23 cellular contexts compared by ENCODE assay signal in genomic region chr4:178412455-178412854, GRCh38.
DNase-seq lines count a peak whose midpoint lies in the region; ATAC-seq and TF ChIP-seq lines count a peak whose summit lies in the region.
"Had no signal": no experiment of that assay in that cellular context is flagged by ENCODE, and none has a peak within 500 bp of the region (broad histone marks: within the 10 kb centered on the region; RNA-seq: fewer than 3 reads in every experiment).

No MANE protein-coding gene starts in this region.

- H3K27me3 ChIP-seq in liver (ENCODE audit: control insufficient read depth in 4 of 4, insufficient read depth in 4 of 4, low read length in 3 of 4): no peaks in the 10 kb centered on the region
- H3K27me3 ChIP-seq: BE2C, BLaER1 had no signal

- TF ChIP-seq RAD21 in liver (IDR thresholded peaks at IDR 0.05): peak in 1 of 2 donors; percentile 15

- H3K36me3 ChIP-seq in liver (ENCODE audit: control insufficient read depth in 4 of 4, insufficient read depth in 3 of 4, low read depth in 1 of 4, low read length in 3 of 4): no peaks in the 10 kb centered on the region
- H3K36me3 ChIP-seq: BE2C, BLaER1 had no signal

- peaks cover 0 to 4% (median 0%) of the 10 kb centered on the region in 4 donors for H3K9me3 ChIP-seq in liver (ENCODE audit: control insufficient read depth in 4 of 4, low read length in 3 of 4)
- H3K9me3 ChIP-seq: BE2C, BLaER1 had no signal

- no peak for TF ChIP-seq CTCF in liver (IDR thresholded peaks at IDR 0.05; ENCODE audit: low read depth, low read length, missing input control)

- no peaks in the 10 kb centered on the region for H3K4me1 Mint-ChIP-seq in stimulated activated memory B cell treated with anti-CD40 and anti-IgM and Interleukin-4, amounts not matched to agents 10 μg/mL and 1 μg/mL and 100 μg/mL, for 72 hours
- H3K4me1 Mint-ChIP-seq: CD14-positive monocyte; CD4-positive, alpha-beta memory T cell; CD4-positive, CD25-positive, alpha-beta regulatory T cell; CD8-positive, alpha-beta memory T cell had no signal

- H3K27ac ChIP-seq in liver (ENCODE audit: low read depth in 1 of 2, low read length in 2 of 2): peak overlapping the region in 1 of 2 donors; percentile 39
- H3K27ac ChIP-seq: BLaER1 had no signal

- H3K4me3 ChIP-seq in liver (ENCODE audit: low read depth in 1 of 3, low read length in 3 of 3): peak overlapping the region in 2 of 3 donors; percentile 21 to 37
- H3K4me3 ChIP-seq: BLaER1, GM12878 had no signal

- H3K9ac ChIP-seq in liver (ENCODE audit: low read depth in 1 of 2, low read length in 2 of 2): peak overlapping the region in 1 of 2 donors; percentile 43
- H3K9ac ChIP-seq: BLaER1 had no signal

- WGBS in liver: 39% methylated on average over 1 of the region's 1 CpG

- H3K27me3 Mint-ChIP-seq in stimulated activated memory B cell treated with anti-CD40 and anti-IgM and Interleukin-4, amounts not matched to agents 10 μg/mL and 1 μg/mL and 100 μg/mL, for 72 hours: no peaks in the 10 kb centered on the region
- H3K27me3 Mint-ChIP-seq: CD4-positive, alpha-beta memory T cell; CD4-positive, CD25-positive, alpha-beta regulatory T cell had no signal

- peaks cover under 1% of the 10 kb centered on the region for H3K9me3 Mint-ChIP-seq in stimulated activated memory B cell treated with anti-CD40 and anti-IgM and Interleukin-4, amounts not matched to agents 10 μg/mL and 1 μg/mL and 100 μg/mL, for 72 hours

- peaks cover 0 to 20% (median 11%) of the 10 kb centered on the region in 4 donors for H3K4me1 ChIP-seq in liver (ENCODE audit: control insufficient read depth in 4 of 4, insufficient read depth in 4 of 4, low read length in 3 of 4)
- H3K4me1 ChIP-seq: BE2C, BLaER1 had no signal

- no peak for DNase-seq in left lobe of liver (ENCODE audit: low spot score)
- no peak for DNase-seq in hepatic stellate cell (ENCODE audit: low spot score)
- DNase-seq: 8988T; ACHN; BE2C; C1 segment of cervical spinal cord; CD4-positive, alpha-beta memory T cell; CD4-positive, CD25-positive, alpha-beta regulatory T cell; CD8-positive, alpha-beta memory T cell; COR-L47; DMS 273 treated with DMSO at 0.1 percent for 48 hours; DMS153; DMS53; DMS79; DND-41; EL; GDM1 had no signal

- H3K27ac Mint-ChIP-seq in stimulated activated memory B cell treated with anti-CD40 and anti-IgM and Interleukin-4, amounts not matched to agents 10 μg/mL and 1 μg/mL and 100 μg/mL, for 72 hours: no peak overlapping the region
- H3K27ac Mint-ChIP-seq: CD14-positive monocyte; CD4-positive, alpha-beta memory T cell; CD4-positive, CD25-positive, alpha-beta regulatory T cell; CD8-positive, alpha-beta memory T cell had no signal

- H3K36me3 Mint-ChIP-seq in stimulated activated memory B cell treated with anti-CD40 and anti-IgM and Interleukin-4, amounts not matched to agents 10 μg/mL and 1 μg/mL and 100 μg/mL, for 72 hours: no peaks in the 10 kb centered on the region
- H3K36me3 Mint-ChIP-seq: CD14-positive monocyte; CD4-positive, alpha-beta memory T cell; CD4-positive, CD25-positive, alpha-beta regulatory T cell; CD8-positive, alpha-beta memory T cell had no signal

- ATAC-seq in left lobe of liver (peak; percentile 58), SK-N-SH treated with all-trans-retinoic acid at 6 μM for 48 hours (no peak)
- ATAC-seq in stimulated activated memory B cell treated with anti-CD40 and anti-IgM and Interleukin-4, amounts not matched to agents 10 μg/mL and 1 μg/mL and 100 μg/mL, for 72 hours: no peak
- ATAC-seq: GM12878 had no signal

- no peak overlapping the region for H3K4me3 Mint-ChIP-seq in stimulated activated memory B cell treated with anti-CD40 and anti-IgM and Interleukin-4, amounts not matched to agents 10 μg/mL and 1 μg/mL and 100 μg/mL, for 72 hours
- H3K4me3 Mint-ChIP-seq: CD14-positive monocyte; CD4-positive, alpha-beta memory T cell; CD4-positive, CD25-positive, alpha-beta regulatory T cell; CD8-positive, alpha-beta memory T cell had no signal

TF ChIP-seq in liver, 16 proteins besides CTCF, POLR2A, EP300 and RAD21 (continues in another document):
- TF ChIP-seq YY1 (IDR thresholded peaks at IDR 0.05) (peak; percentile 33), EGR1 (IDR thresholded peaks at IDR 0.05; ENCODE audit: low read depth in 2 of 2) (no peak), GABPA (IDR thresholded peaks at IDR 0.05 in 1 of 2, conservative IDR thresholded peaks at IDR 0.05 in 1 of 2) (no peak), FOXA2 (IDR thresholded peaks at IDR 0.05) (peak; percentile 14), NR2F2 (IDR thresholded peaks at IDR 0.05) (no peak), SP1 (IDR thresholded peaks at IDR 0.05) (peak; percentile 51), FOXA1 (IDR thresholded peaks at IDR 0.05) (peak; percentile 14), MAX (IDR thresholded peaks at IDR 0.05) (peak; percentile 45), RXRA (IDR thresholded peaks at IDR 0.05) (peak in 1 of 2 donors; percentile 47), HNF4A (conservative IDR thresholded peaks at IDR 0.05) (peak; percentile 62 to 69), REST (IDR thresholded peaks at IDR 0.05) (no peak), HNF4G (IDR thresholded peaks at IDR 0.05) (no peak), TAF1 (conservative IDR thresholded peaks at IDR 0.05) (no peak)

TF ChIP-seq in SK-N-SH treated with all-trans-retinoic acid at 6 μM for 48 hours, 23 proteins besides CTCF, POLR2A, EP300 and RAD21:
- TF ChIP-seq ESRRG (CRISPR knock-in tag; IDR thresholded peaks at IDR 0.05) (no peak), CSRNP3 (CRISPR knock-in tag; IDR thresholded peaks at IDR 0.05) (no peak), TCF4 (CRISPR knock-in tag; IDR thresholded peaks at IDR 0.05; ENCODE audit: borderline replicate concordance) (no peak), ARNTL (CRISPR knock-in tag; IDR thresholded peaks at IDR 0.05; ENCODE audit: borderline replicate concordance, low read depth) (no peak)
TF ChIP-seq in SK-N-SH treated with all-trans-retinoic acid at 6 μM for 48 hours: peak in this region for 0.
